ENCODE assay signal across 18 cellular contexts in genomic region chr11:62264004-62264403, GRCh38. TPM values are rescaled to one million over a fixed set of nuclear protein-coding genes. Genes with fewer than 3 reads are reported as not detected.
A peak's percentile ranks its signal among the peaks of the same experiment; 100 is the strongest.
DNase-seq lines count a peak whose midpoint lies in the region; ATAC-seq and TF ChIP-seq lines count a peak whose summit lies in the region.
"Had no signal": no experiment of that assay in that cellular context is flagged by ENCODE, and none has a peak within 500 bp of the region (broad histone marks: within the 10 kb centered on the region; RNA-seq: fewer than 3 reads in every experiment).

No MANE protein-coding gene starts in this region.

- intact Hi-C loops in transverse colon (cut with DNase I; ENCODE audit: low total_unique reads): no loop called here

- ATAC-seq in stimulated activated naive CD8-positive, alpha-beta T cell treated with anti-CD3 and anti-CD28 coated beads, Interleukin-15, Interleukin-2, amounts not matched to agents 100 U/mL and 50 U/mL, for 24 hours: no peak
- ATAC-seq in RWPE2 (ENCODE audit: low read depth) (peak; percentile 40; the same call in 1 of the 3 replicates), GM19324 (IDR thresholded peaks at IDR 0.05; ENCODE audit: low FRiP score, unreplicated experiment) (no peak)

- H3K4me1 Mint-ChIP-seq in stimulated activated naive CD8-positive, alpha-beta T cell treated with anti-CD3 and anti-CD28 coated beads, Interleukin-15, Interleukin-2, amounts not matched to agents 100 ng/mL and 50 ng/mL, for 24 hours (ENCODE audit: low read depth): peaks cover 47% of the 10 kb centered on the region
- peaks cover 6% of the 10 kb centered on the region for H3K4me1 Mint-ChIP-seq in T-helper 2 cell treated with Interferon-gamma antibody and Interleukin-4, amounts not matched to agents 5 μg/mL and 100 μg/mL, for 36 hours (ENCODE audit: low read depth)
- H3K4me1 Mint-ChIP-seq: CD4-positive, alpha-beta memory T cell had no signal

- TF ChIP-seq CTCF in RWPE2 (IDR thresholded peaks at IDR 0.05; ENCODE audit: poor library complexity, severe bottlenecking) (no peak), fibroblast of pulmonary artery (IDR thresholded peaks at IDR 0.05; ENCODE audit: low read length, missing control alignments) (no peak), transverse colon (IDR thresholded peaks at IDR 0.05) (no peak)

- H3K9me3 Mint-ChIP-seq in stimulated activated naive CD8-positive, alpha-beta T cell treated with anti-CD3 and anti-CD28 coated beads, Interleukin-15, Interleukin-2, amounts not matched to agents 100 ng/mL and 50 ng/mL, for 24 hours: no peaks in the 10 kb centered on the region
- H3K9me3 Mint-ChIP-seq in T-helper 2 cell treated with Interferon-gamma antibody and Interleukin-4, amounts not matched to agents 5 μg/mL and 100 μg/mL, for 36 hours: no peaks in the 10 kb centered on the region

- H3K9me3 ChIP-seq in RWPE2 (ENCODE audit: severe bottlenecking) (no peaks in the 10 kb centered on the region), transverse colon (no peaks in the 10 kb centered on the region)
- H3K9me3 ChIP-seq: BE2C, Peyer's patch had no signal

- DNase-seq in stimulated activated naive CD8-positive, alpha-beta T cell treated with anti-CD3 and anti-CD28 coated beads, Interleukin-15, Interleukin-2, amounts not matched to agents 100 U/mL and 50 U/mL, for 24 hours: no peak
- DNase-seq in RWPE2 (ENCODE audit: low spot score): no peak
- DNase-seq in fibroblast of pulmonary artery (ENCODE audit: low read depth): peak; percentile 39
- no peak for DNase-seq in transverse colon
- DNase-seq in T-helper 2 cell treated with Interferon-gamma antibody and Interleukin-4, amounts not matched to agents 5 μg/mL and 100 μg/mL, for 36 hours (ENCODE audit: low spot score): no peak
- DNase-seq: BE2C; CD4-positive, alpha-beta memory T cell; DND-41; NCI-H1105 treated with DMSO at 0.1 percent for 48 hours; NCI-H187; NCI-H446 treated with DMSO at 0.1 percent for 48 hours; NCI-H774; Peyer's patch; SHP77 treated with DMSO at 0.1 percent for 48 hours had no signal

- H3K27ac ChIP-seq in RWPE2 (ENCODE audit: poor library complexity, severe bottlenecking) (no peak overlapping the region), transverse colon (no peak overlapping the region)
- H3K27ac ChIP-seq: KMS-11, Peyer's patch had no signal

- H3K4me3 Mint-ChIP-seq in stimulated activated naive CD8-positive, alpha-beta T cell treated with anti-CD3 and anti-CD28 coated beads, Interleukin-15, Interleukin-2, amounts not matched to agents 100 ng/mL and 50 ng/mL, for 24 hours: no peak overlapping the region
- no peak overlapping the region for H3K4me3 Mint-ChIP-seq in T-helper 2 cell treated with Interferon-gamma antibody and Interleukin-4, amounts not matched to agents 5 μg/mL and 100 μg/mL, for 36 hours
- H3K4me3 Mint-ChIP-seq: CD4-positive, alpha-beta memory T cell had no signal

- H3K36me3 ChIP-seq in RWPE2 (ENCODE audit: low read depth) (no peaks in the 10 kb centered on the region), transverse colon (no peaks in the 10 kb centered on the region)
- H3K36me3 ChIP-seq: BE2C, Peyer's patch had no signal

- H3K27me3 Mint-ChIP-seq in stimulated activated naive CD8-positive, alpha-beta T cell treated with anti-CD3 and anti-CD28 coated beads, Interleukin-15, Interleukin-2, amounts not matched to agents 100 ng/mL and 50 ng/mL, for 24 hours: peaks cover 28% of the 10 kb centered on the region
- peaks cover 2% of the 10 kb centered on the region for H3K27me3 Mint-ChIP-seq in T-helper 2 cell treated with Interferon-gamma antibody and Interleukin-4, amounts not matched to agents 5 μg/mL and 100 μg/mL, for 36 hours (ENCODE audit: low read depth)

- H3K27me3 ChIP-seq in RWPE2 (ENCODE audit: insufficient read depth, poor library complexity, severe bottlenecking) (no peaks in the 10 kb centered on the region), transverse colon (peaks cover 9% of the 10 kb centered on the region)
- H3K27me3 ChIP-seq: BE2C, Peyer's patch had no signal

- H3K4me1 ChIP-seq in RWPE2 (ENCODE audit: insufficient read depth, poor library complexity, severe bottlenecking) (no peaks in the 10 kb centered on the region), transverse colon (no peaks in the 10 kb centered on the region)
- H3K4me1 ChIP-seq: BE2C, Peyer's patch had no signal

- WGBS in transverse colon (ENCODE audit: low coverage in 1 of 2), 2 donors: 89% methylated on average over 1 of the region's 1 CpG; no CpG with 5 or more reads in 1 of the 2 donors

- TF ChIP-seq POLR2A in transverse colon (IDR thresholded peaks at IDR 0.05): no peak

- H3K4me3 ChIP-seq in RWPE2 (ENCODE audit: severe bottlenecking) (no peak overlapping the region), fibroblast of pulmonary artery (replicated peaks; ENCODE audit: low read depth, low read length) (no peak overlapping the region), transverse colon (no peak overlapping the region)
- H3K4me3 ChIP-seq: Peyer's patch had no signal

- no peaks in the 10 kb centered on the region for H3K36me3 Mint-ChIP-seq in stimulated activated naive CD8-positive, alpha-beta T cell treated with anti-CD3 and anti-CD28 coated beads, Interleukin-15, Interleukin-2, amounts not matched to agents 100 ng/mL and 50 ng/mL, for 24 hours (ENCODE audit: low read depth)
- no peaks in the 10 kb centered on the region for H3K36me3 Mint-ChIP-seq in T-helper 2 cell treated with Interferon-gamma antibody and Interleukin-4, amounts not matched to agents 5 μg/mL and 100 μg/mL, for 36 hours (ENCODE audit: low read depth)
- H3K36me3 Mint-ChIP-seq: CD4-positive, alpha-beta memory T cell had no signal

- H3K27ac Mint-ChIP-seq in stimulated activated naive CD8-positive, alpha-beta T cell treated with anti-CD3 and anti-CD28 coated beads, Interleukin-15, Interleukin-2, amounts not matched to agents 100 ng/mL and 50 ng/mL, for 24 hours: peak overlapping the region; percentile 63
- no peak overlapping the region for H3K27ac Mint-ChIP-seq in T-helper 2 cell treated with Interferon-gamma antibody and Interleukin-4, amounts not matched to agents 5 μg/mL and 100 μg/mL, for 36 hours
- H3K27ac Mint-ChIP-seq: CD4-positive, alpha-beta memory T cell had no signal

- no peak for TF ChIP-seq EP300 in transverse colon (IDR thresholded peaks at IDR 0.05; ENCODE audit: low read depth)

- in situ Hi-C loops in transverse colon (cut with MboI; ENCODE audit: low pct_ligation_motif_present in 1 of 4, low pct_unique_long_range_greater_than_20kb in 1 of 4, low sequenced_read_pairs in 3 of 4): no loop called here

RNA-seq across cellular contexts. Expression of gene SCGB2A2, which starts 6.0 kb away (rescaled TPM):
- not detected for total RNA-seq in transverse colon
- total RNA-seq: CD4-positive, alpha-beta memory T cell; H4; Peyer's patch had no signal

RNA-seq across cellular contexts. Expression of gene SCGB1D2, which starts 22.0 kb away (rescaled TPM):
- total RNA-seq in transverse colon: not detected
- total RNA-seq: CD4-positive, alpha-beta memory T cell; H4; Peyer's patch had no signal

RNA-seq across cellular contexts. Expression of gene SCGB1D4, which starts 34.9 kb away (rescaled TPM):
- total RNA-seq in transverse colon: not detected
- total RNA-seq: CD4-positive, alpha-beta memory T cell; H4; Peyer's patch had no signal

RNA-seq across cellular contexts. Expression of gene SCGB2A1, which starts 55.5 kb away (rescaled TPM):
- 1 to 10 TPM in 2 of 4 donors, not detected in 2; 2.7 to 5.9 TPM for total RNA-seq in transverse colon
- total RNA-seq: CD4-positive, alpha-beta memory T cell; H4 had no signal
